In genomic region chr19:31500540-31500830, GRCh38 we compare ENCODE assay signal across 18 cellular contexts.
"Had no signal": no experiment of that assay in that cellular context is flagged by ENCODE, and none has a peak within 500 bp of the region (broad histone marks: within the 10 kb centered on the region; RNA-seq: fewer than 3 reads in every experiment).

No MANE protein-coding gene starts in this region.

- H3K27ac Mint-ChIP-seq: dendritic cell treated with granulocyte-macrophage colony-stimulating factor and Interleukin-4, amounts not matched to agents 40 ng/mL and 50 ng/mL, for 4 days; natural killer cell treated with Interleukin-12 subunit alpha and Interleukin-12 subunit beta and Interleukin-15 and Interleukin-18, amount 100 ng/mL, for 72 hours; stimulated activated naive B cell treated with anti-CD40 and anti-IgM and Interleukin-4, amounts not matched to agents 10 μg/mL and 1 μg/mL and 100 μg/mL, for 72 hours; stimulated activated naive CD8-positive, alpha-beta T cell treated with anti-CD3 and anti-CD28 coated beads, Interleukin-15, amount 100 ng/mL, for 72 hours had no signal

- H3K4me3 Mint-ChIP-seq: dendritic cell treated with granulocyte-macrophage colony-stimulating factor and Interleukin-4, amounts not matched to agents 40 ng/mL and 50 ng/mL, for 4 days; natural killer cell treated with Interleukin-12 subunit alpha and Interleukin-12 subunit beta and Interleukin-15 and Interleukin-18, amount 100 ng/mL, for 72 hours; stimulated activated naive B cell treated with anti-CD40 and anti-IgM and Interleukin-4, amounts not matched to agents 10 μg/mL and 1 μg/mL and 100 μg/mL, for 72 hours; stimulated activated naive CD8-positive, alpha-beta T cell treated with anti-CD3 and anti-CD28 coated beads, Interleukin-15, amount 100 ng/mL, for 72 hours had no signal

- H3K9me3 Mint-ChIP-seq: dendritic cell treated with granulocyte-macrophage colony-stimulating factor and Interleukin-4, amounts not matched to agents 40 ng/mL and 50 ng/mL, for 4 days; natural killer cell treated with Interleukin-12 subunit alpha and Interleukin-12 subunit beta and Interleukin-15 and Interleukin-18, amount 100 ng/mL, for 72 hours; stimulated activated naive CD8-positive, alpha-beta T cell treated with anti-CD3 and anti-CD28 coated beads, Interleukin-15, amount 100 ng/mL, for 72 hours had no signal

- H3K36me3 ChIP-seq: esophagus squamous epithelium, gastroesophageal sphincter, thoracic aorta, transverse colon had no signal

- H3K36me3 Mint-ChIP-seq: natural killer cell treated with Interleukin-12 subunit alpha and Interleukin-12 subunit beta and Interleukin-15 and Interleukin-18, amount 100 ng/mL, for 72 hours; stimulated activated naive B cell treated with anti-CD40 and anti-IgM and Interleukin-4, amounts not matched to agents 10 μg/mL and 1 μg/mL and 100 μg/mL, for 72 hours had no signal

- H3K4me3 ChIP-seq: esophagus squamous epithelium, gastroesophageal sphincter, psoas muscle, thoracic aorta, transverse colon had no signal

- H3K27me3 ChIP-seq: esophagus squamous epithelium, transverse colon had no signal

- H3K27ac ChIP-seq: esophagus squamous epithelium, gastroesophageal sphincter, psoas muscle, thoracic aorta, transverse colon had no signal

- H3K4me1 ChIP-seq: esophagus squamous epithelium, gastroesophageal sphincter, psoas muscle, transverse colon had no signal

- H3K9me3 ChIP-seq: esophagus squamous epithelium, gastroesophageal sphincter, psoas muscle, thoracic aorta, transverse colon had no signal

- H3K4me1 Mint-ChIP-seq: stimulated activated naive B cell treated with anti-CD40 and anti-IgM and Interleukin-4, amounts not matched to agents 10 μg/mL and 1 μg/mL and 100 μg/mL, for 72 hours; stimulated activated naive CD8-positive, alpha-beta T cell treated with anti-CD3 and anti-CD28 coated beads, Interleukin-15, amount 100 ng/mL, for 72 hours had no signal

- DNase-seq: cerebellar nuclear complex; esophagus squamous epithelium; foreskin fibroblast; glutamatergic neuron; left colon; mammary epithelial cell; psoas muscle; retina; stimulated activated CD4-positive, alpha-beta T cell treated with anti-CD3 and anti-CD28 coated beads, Interleukin-2, amount 100 ng/mL, for 24 hours; stimulated activated CD4-positive, alpha-beta T cell treated with anti-CD3 and anti-CD28 coated beads, Interleukin-4, amount 100 ng/mL, for 4 hours; stimulated activated naive B cell treated with anti-CD40 and anti-IgM and Interleukin-4, amounts not matched to agents 10 μg/mL and 1 μg/mL and 100 μg/mL, for 72 hours; stimulated activated naive CD8-positive, alpha-beta T cell treated with anti-CD3 and anti-CD28 coated beads, Interleukin-15, amount 100 ng/mL, for 72 hours; transverse colon had no signal

- H3K27me3 Mint-ChIP-seq: dendritic cell treated with granulocyte-macrophage colony-stimulating factor and Interleukin-4, amounts not matched to agents 40 ng/mL and 50 ng/mL, for 4 days; stimulated activated naive B cell treated with anti-CD40 and anti-IgM and Interleukin-4, amounts not matched to agents 10 μg/mL and 1 μg/mL and 100 μg/mL, for 72 hours had no signal

- ATAC-seq: gastroesophageal sphincter; left colon; psoas muscle; sciatic nerve; stimulated activated naive B cell treated with anti-CD40 and anti-IgM and Interleukin-4, amounts not matched to agents 10 μg/mL and 1 μg/mL and 100 μg/mL, for 72 hours; stimulated activated naive CD8-positive, alpha-beta T cell treated with anti-CD3 and anti-CD28 coated beads, Interleukin-15, amount 100 ng/mL, for 72 hours had no signal
